1 cellular context compared by ENCODE assay signal in genomic region chr19:43288874-43289273, GRCh38.
TF ChIP-seq lines count a peak whose summit lies in the region.

No MANE protein-coding gene starts in this region.

TF ChIP-seq in K562, 482 proteins besides CTCF, POLR2A, EP300 and RAD21:
- TF ChIP-seq KDM1A (IDR thresholded peaks at IDR 0.05) (0 out of 4 replicates have a peak, but pooled peaks of 1 of the 2 experiments have one; percentile 25), RBM25 (IDR thresholded peaks at IDR 0.05; ENCODE audit: low read depth, low read length, severe bottlenecking) (peak; percentile 92), BCOR (IDR thresholded peaks at IDR 0.05) (peak; percentile 87), SMC3 (conservative IDR thresholded peaks at IDR 0.05; ENCODE audit: insufficient read depth, low read depth, low read length) (0 out of 2 replicates have a peak, but pooled peaks have one; percentile 10), DACH1 (IDR thresholded peaks at IDR 0.05; ENCODE audit: partially characterized antibody) (peak; percentile 77), TFAP4 (CRISPR knock-in tag; IDR thresholded peaks at IDR 0.05; ENCODE audit: borderline replicate concordance) (peak; percentile 15; the same call in 1 of the 2 replicates), SMARCA5 (IDR thresholded peaks at IDR 0.05) (peak; percentile 84)
